9 cellular contexts compared by ENCODE assay signal in genomic region chr16:85002643-85003042, GRCh38. TPM values are rescaled to one million over a fixed set of nuclear protein-coding genes. Genes with fewer than 3 reads are reported as not detected.
A peak's percentile ranks its signal among the peaks of the same experiment; 100 is the strongest.
DNase-seq lines count a peak whose midpoint lies in the region; ATAC-seq, FAIRE-seq and TF ChIP-seq lines count a peak whose summit lies in the region.
"Had no signal": no experiment of that assay in that cellular context is flagged by ENCODE, and none has a peak within 500 bp of the region (broad histone marks: within the 10 kb centered on the region; RNA-seq: fewer than 3 reads in every experiment).

No MANE protein-coding gene starts in this region.

- dilution Hi-C loops in keratinocyte (cut with MboI; ENCODE audit: extremely low pct_ligation_motif_present, low sequenced_read_pairs) = no loop called here

- H3K9me1 ChIP-seq in keratinocyte (ENCODE audit: control insufficient read depth, extremely low read depth, insufficient read depth, low read length) = peaks cover 4% of the 10 kb centered on the region

- peaks cover 9 to 13% of the 10 kb centered on the region in 2 experiments for H3K36me3 ChIP-seq in keratinocyte (ENCODE audit: control insufficient read depth in 2 of 2, extremely low read depth in 1 of 2, insufficient read depth in 2 of 2, low read length in 2 of 2)

- H3K4me2 ChIP-seq in keratinocyte (ENCODE audit: control insufficient read depth, extremely low read depth, insufficient read depth, low read depth, low read length) = no peak overlapping the region

- H3K36me3 Mint-ChIP-seq in activated naive CD8-positive, alpha-beta T cell treated with anti-CD3 and anti-CD28 coated beads for 36 hours = peaks cover 5% of the 10 kb centered on the region
- H3K36me3 Mint-ChIP-seq in stimulated activated naive B cell treated with anti-CD40 and anti-IgM and Interleukin-4, amounts not matched to agents 10 μg/mL and 1 μg/mL and 100 μg/mL, for 72 hours = peaks cover 24 to 49% of the 10 kb centered on the region in 2 donors

- no peaks in the 10 kb centered on the region for H3K9me3 Mint-ChIP-seq in activated naive CD8-positive, alpha-beta T cell treated with anti-CD3 and anti-CD28 coated beads for 36 hours
- H3K9me3 Mint-ChIP-seq in stimulated activated naive B cell treated with anti-CD40 and anti-IgM and Interleukin-4, amounts not matched to agents 10 μg/mL and 1 μg/mL and 100 μg/mL, for 72 hours = no peaks in the 10 kb centered on the region

- H2AFZ ChIP-seq in keratinocyte (ENCODE audit: control insufficient read depth, low read length) = no peak overlapping the region

- peak overlapping the region; percentile 59 for H3K27ac Mint-ChIP-seq in activated naive CD8-positive, alpha-beta T cell treated with anti-CD3 and anti-CD28 coated beads for 36 hours
- peak overlapping the region; percentile 68 for H3K27ac Mint-ChIP-seq in stimulated activated naive B cell treated with anti-CD40 and anti-IgM and Interleukin-4, amounts not matched to agents 10 μg/mL and 1 μg/mL and 100 μg/mL, for 72 hours

- DNase-seq in activated naive CD8-positive, alpha-beta T cell treated with anti-CD3 and anti-CD28 coated beads for 36 hours = peak; percentile 41
- DNase-seq in keratinocyte (ENCODE audit: low read depth, low spot score) (no peak), GM13976 (ENCODE audit: low spot score) (no peak), T1000 (lab: John Stamatoyannopoulos, UW) (no peak), H54 (ENCODE audit: insufficient read length, low spot score) (no peak)
- no peak for DNase-seq in stimulated activated naive B cell treated with anti-CD40 and anti-IgM and Interleukin-4, amounts not matched to agents 10 μg/mL and 1 μg/mL and 100 μg/mL, for 72 hours

- peak overlapping the region; percentile 48 for H3K27ac ChIP-seq in keratinocyte (ENCODE audit: control insufficient read depth, insufficient read depth, low read length)

- peak; percentile 73 for ATAC-seq in HG02610 (IDR thresholded peaks at IDR 0.05; ENCODE audit: unreplicated experiment)
- ATAC-seq in stimulated activated naive B cell treated with anti-CD40 and anti-IgM and Interleukin-4, amounts not matched to agents 10 μg/mL and 1 μg/mL and 100 μg/mL, for 72 hours (replicated peaks) = peak; percentile 68 to 75
- no peak for ATAC-seq in GM18520 (IDR thresholded peaks at IDR 0.05; ENCODE audit: unreplicated experiment)

- H3K27me3 ChIP-seq in keratinocyte (ENCODE audit: control insufficient read depth, extremely low read depth, insufficient read depth, low read length) = no peaks in the 10 kb centered on the region

- H3K4me3 ChIP-seq in keratinocyte (ENCODE audit: control insufficient read depth in 2 of 3, extremely low read depth in 1 of 3, insufficient read depth in 2 of 3, low read depth in 1 of 3, low read length in 3 of 3) = no peak overlapping the region

- peaks cover 78% of the 10 kb centered on the region for H3K4me1 ChIP-seq in keratinocyte (ENCODE audit: control insufficient read depth, extremely low read depth, insufficient read depth, low read length)

- no peak for TF ChIP-seq POLR2A in H54 (IDR thresholded peaks at IDR 0.05; ENCODE audit: low read depth, low read length)

- no peak overlapping the region for H3K9ac ChIP-seq in keratinocyte (ENCODE audit: control insufficient read depth, extremely low read depth, insufficient read depth, low read length)

- H3K79me2 ChIP-seq in keratinocyte (ENCODE audit: control insufficient read depth, insufficient read depth, low read length) = peaks cover 66% of the 10 kb centered on the region

- H3K27me3 Mint-ChIP-seq in activated naive CD8-positive, alpha-beta T cell treated with anti-CD3 and anti-CD28 coated beads for 36 hours = no peaks in the 10 kb centered on the region
- no peaks in the 10 kb centered on the region for H3K27me3 Mint-ChIP-seq in stimulated activated naive B cell treated with anti-CD40 and anti-IgM and Interleukin-4, amounts not matched to agents 10 μg/mL and 1 μg/mL and 100 μg/mL, for 72 hours

- FAIRE-seq in keratinocyte (lab: Jason Lieb, UNC) (no peak), H54 (lab: Jason Lieb, UNC) (no peak)
- FAIRE-seq: GM18507 had no signal

- TF ChIP-seq CTCF in keratinocyte (optimal IDR thresholded peaks at IDR 0.05 in 1 of 3, IDR thresholded peaks at IDR 0.05 in 1 of 3, conservative IDR thresholded peaks at IDR 0.05 in 1 of 3; ENCODE audit: extremely low read depth in 1 of 3, insufficient read depth in 2 of 3, low read length in 3 of 3) (no peak), GM13976 (IDR thresholded peaks at IDR 0.05; ENCODE audit: borderline replicate concordance, control extremely low read depth, extremely low read depth, insufficient read depth, missing control alignments) (no peak)

- in situ Hi-C loops in GM13976 (cut with MboI; ENCODE audit: low sequenced_read_pairs, unreplicated experiment) = no loop called here

- H3K4me1 Mint-ChIP-seq in activated naive CD8-positive, alpha-beta T cell treated with anti-CD3 and anti-CD28 coated beads for 36 hours = peaks cover 47% of the 10 kb centered on the region
- peaks cover 45 to 58% of the 10 kb centered on the region in 2 donors for H3K4me1 Mint-ChIP-seq in stimulated activated naive B cell treated with anti-CD40 and anti-IgM and Interleukin-4, amounts not matched to agents 10 μg/mL and 1 μg/mL and 100 μg/mL, for 72 hours

- no peaks in the 10 kb centered on the region for H3K9me3 ChIP-seq in keratinocyte (ENCODE audit: control insufficient read depth, low read depth, low read length)

- peak overlapping the region; percentile 32 for H3K4me3 Mint-ChIP-seq in activated naive CD8-positive, alpha-beta T cell treated with anti-CD3 and anti-CD28 coated beads for 36 hours
- peak overlapping the region; percentile 44 to 68 for H3K4me3 Mint-ChIP-seq in stimulated activated naive B cell treated with anti-CD40 and anti-IgM and Interleukin-4, amounts not matched to agents 10 μg/mL and 1 μg/mL and 100 μg/mL, for 72 hours

- no peaks in the 10 kb centered on the region for H4K20me1 ChIP-seq in keratinocyte (ENCODE audit: control insufficient read depth, extremely low read depth, insufficient read depth, low read length)

RNA-seq across cellular contexts. Expression of gene ZDHHC7, which starts 8.7 kb away (rescaled TPM):
- total RNA-seq in activated naive CD8-positive, alpha-beta T cell treated with anti-CD3 and anti-CD28 coated beads for 36 hours = 10 to 100 TPM; 27.4 to 30.0 TPM
- 36.1 to 58.9 TPM (median 37.8 TPM) in 3 replicates for polyA plus RNA-seq in keratinocyte
- 12.3 TPM for polyA plus RNA-seq in keratinocyte (2011; ENCODE audit: low read depth)
- polyA plus RNA-seq in keratinocyte (2011; cell fraction: cytosol; rRNA removed) = 53.5 and 81.2 TPM in 2 replicates
- polyA plus RNA-seq in keratinocyte (2011; cell fraction: nucleus; rRNA removed) = 98.1 and 113 TPM in 2 replicates
- 31.7 and 40.2 TPM in 2 replicates for polyA plus RNA-seq in keratinocyte (2012; ENCODE audit: low replicate concordance)
- polyA minus RNA-seq in keratinocyte = 37.9 to 225 TPM (median 43.5 TPM) in 3 replicates
- polyA minus RNA-seq in keratinocyte (2011; cell fraction: cytosol; rRNA and poly(A)+ RNA removed) = 27.6 TPM
- polyA minus RNA-seq in keratinocyte (2011; cell fraction: nucleus; rRNA and poly(A)+ RNA removed) = 47.8 and 66.1 TPM in 2 replicates

RNA-seq across cellular contexts. Expression of gene KIAA0513, which starts 25.0 kb away (rescaled TPM):
- 1 to 10 TPM; 2.4 to 3.3 TPM for total RNA-seq in activated naive CD8-positive, alpha-beta T cell treated with anti-CD3 and anti-CD28 coated beads for 36 hours
- polyA plus RNA-seq in keratinocyte = 2.6 to 3.6 TPM (median 3.3 TPM) in 3 replicates
- polyA plus RNA-seq in keratinocyte (2011; ENCODE audit: low read depth) = 19.8 TPM
- polyA plus RNA-seq in keratinocyte (2011; cell fraction: cytosol; rRNA removed) = 1.7 and 1.9 TPM in 2 replicates
- 4.4 and 4.8 TPM in 2 replicates for polyA plus RNA-seq in keratinocyte (2011; cell fraction: nucleus; rRNA removed)
- polyA plus RNA-seq in keratinocyte (2012; ENCODE audit: low replicate concordance) = 3.4 and 8.9 TPM in 2 replicates
- 4.6 to 8.8 TPM (median 8.7 TPM) in 3 replicates for polyA minus RNA-seq in keratinocyte
- polyA minus RNA-seq in keratinocyte (2011; cell fraction: cytosol; rRNA and poly(A)+ RNA removed) = 1.9 TPM
- 3.7 and 6.8 TPM in 2 replicates for polyA minus RNA-seq in keratinocyte (2011; cell fraction: nucleus; rRNA and poly(A)+ RNA removed)
